ENCODE assay signal across 28 cellular contexts in the genomic region with DNA sequence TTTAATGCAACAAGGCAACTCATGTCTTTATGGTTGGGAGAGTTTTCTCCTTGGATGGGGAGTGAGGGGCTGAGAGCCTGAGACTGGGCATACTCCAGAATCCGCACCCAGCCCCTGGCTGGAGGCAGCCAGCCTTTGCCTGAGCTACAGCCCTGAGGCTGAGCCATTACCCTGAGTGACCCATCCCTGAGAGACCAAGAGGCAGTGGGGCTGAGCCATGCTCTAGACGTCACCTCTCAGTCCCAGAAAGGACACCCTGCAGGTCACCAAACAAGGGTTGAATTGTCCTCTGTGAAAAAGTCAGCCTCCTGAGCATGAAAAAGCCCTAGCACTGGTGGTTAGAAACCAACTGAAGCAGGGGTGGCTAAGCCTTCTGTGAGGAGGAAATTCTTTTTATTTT.
"Had no signal": no experiment of that assay in that cellular context is flagged by ENCODE, and none has a peak within 500 bp of the region (broad histone marks: within the 10 kb centered on the region; RNA-seq: fewer than 3 reads in every experiment).

No MANE protein-coding gene starts in this region.

- H3K27me3 ChIP-seq: colonic mucosa, esophagus squamous epithelium, right atrium auricular region, sigmoid colon, tibial nerve, upper lobe of left lung had no signal

- FAIRE-seq: endothelial cell of umbilical vein, keratinocyte, urothelium cell line had no signal

- DNase-seq: colonic mucosa; dermis blood vessel endothelial cell; effector memory CD4-positive, alpha-beta T cell; esophagus squamous epithelium; foreskin melanocyte; glutamatergic neuron; hypothalamus; immature natural killer cell; mucosa of descending colon; naive B cell; nucleus accumbens; sigmoid colon; stimulated activated CD4-positive, alpha-beta T cell treated with anti-CD3 and anti-CD28 coated beads, Interleukin-2, amount 100 ng/mL, for 24 hours; stimulated activated CD4-positive, alpha-beta T cell treated with anti-CD3 and anti-CD28 coated beads, Interleukin-4, amount 100 ng/mL, for 24 hours; stimulated activated naive CD8-positive, alpha-beta T cell treated with anti-CD3 and anti-CD28 coated beads, Interleukin-15, Interleukin-2, amounts not matched to agents 100 U/mL and 50 U/mL, for 24 hours had no signal

- H3K4me3 Mint-ChIP-seq: immature natural killer cell; memory B cell; natural killer cell treated with Interleukin-12 subunit alpha and Interleukin-12 subunit beta and Interleukin-15 and Interleukin-18, amount 100 ng/mL, for 72 hours; stimulated activated memory B cell treated with anti-CD40 and anti-IgM and Interleukin-4, amounts not matched to agents 10 μg/mL and 1 μg/mL and 100 μg/mL, for 72 hours had no signal

- H3K9me3 ChIP-seq: colonic mucosa, esophagus squamous epithelium, mucosa of descending colon, prostate gland, right atrium auricular region, sigmoid colon, thoracic aorta had no signal

- H3K9me3 Mint-ChIP-seq: immature natural killer cell; memory B cell; naive B cell; natural killer cell treated with Interleukin-12 subunit alpha and Interleukin-12 subunit beta and Interleukin-15 and Interleukin-18, amount 100 ng/mL, for 72 hours; stimulated activated memory B cell treated with anti-CD40 and anti-IgM and Interleukin-4, amounts not matched to agents 10 μg/mL and 1 μg/mL and 100 μg/mL, for 72 hours had no signal

- H3K27me3 Mint-ChIP-seq: naive B cell had no signal

- ATAC-seq: left lobe of liver; mucosa of descending colon; stimulated activated memory B cell treated with anti-CD40 and anti-IgM and Interleukin-4, amounts not matched to agents 10 μg/mL and 1 μg/mL and 100 μg/mL, for 72 hours; stimulated activated naive CD8-positive, alpha-beta T cell treated with anti-CD3 and anti-CD28 coated beads, Interleukin-15, Interleukin-2, amounts not matched to agents 100 U/mL and 50 U/mL, for 24 hours had no signal

- H3K36me3 Mint-ChIP-seq: immature natural killer cell; memory B cell; naive B cell; natural killer cell treated with Interleukin-12 subunit alpha and Interleukin-12 subunit beta and Interleukin-15 and Interleukin-18, amount 100 ng/mL, for 72 hours; stimulated activated memory B cell treated with anti-CD40 and anti-IgM and Interleukin-4, amounts not matched to agents 10 μg/mL and 1 μg/mL and 100 μg/mL, for 72 hours had no signal

- H3K27ac ChIP-seq: colonic mucosa, esophagus squamous epithelium, prostate gland, right atrium auricular region, sigmoid colon, thoracic aorta, upper lobe of left lung had no signal

- H3K27ac Mint-ChIP-seq: immature natural killer cell; memory B cell; natural killer cell treated with Interleukin-12 subunit alpha and Interleukin-12 subunit beta and Interleukin-15 and Interleukin-18, amount 100 ng/mL, for 72 hours; stimulated activated memory B cell treated with anti-CD40 and anti-IgM and Interleukin-4, amounts not matched to agents 10 μg/mL and 1 μg/mL and 100 μg/mL, for 72 hours had no signal

- H3K4me3 ChIP-seq: colonic mucosa, esophagus squamous epithelium, lung, mucosa of descending colon, prostate gland, right atrium auricular region, sigmoid colon, thoracic aorta, tibial nerve, upper lobe of left lung had no signal

- H3K4me1 Mint-ChIP-seq: immature natural killer cell; stimulated activated memory B cell treated with anti-CD40 and anti-IgM and Interleukin-4, amounts not matched to agents 10 μg/mL and 1 μg/mL and 100 μg/mL, for 72 hours had no signal

- H3K36me3 ChIP-seq: colonic mucosa, esophagus squamous epithelium, prostate gland, right atrium auricular region, sigmoid colon, thoracic aorta, tibial nerve, upper lobe of left lung had no signal

- H3K4me1 ChIP-seq: colonic mucosa, esophagus squamous epithelium, prostate gland, right atrium auricular region, upper lobe of left lung had no signal
